8 cellular contexts compared by ENCODE assay signal in the genomic region with DNA sequence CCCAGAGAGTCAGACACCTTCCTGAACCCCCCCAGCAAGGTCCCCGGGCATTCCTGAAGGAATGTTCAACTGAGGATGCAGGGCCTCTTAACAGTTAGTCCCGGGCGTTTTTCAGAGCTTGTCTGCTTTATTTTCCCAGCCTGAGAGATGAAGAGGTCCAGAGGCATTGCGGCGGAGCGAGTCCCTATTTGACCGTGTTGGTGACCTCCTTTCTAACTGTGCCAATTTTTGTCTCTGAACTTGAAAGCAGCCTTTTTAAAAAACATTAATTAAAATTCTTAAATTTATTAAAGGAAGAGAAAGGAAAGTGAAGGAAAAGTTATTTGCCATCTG. TPM values are rescaled to one million over a fixed set of nuclear protein-coding genes. Genes with fewer than 3 reads are reported as not detected.
DNase-seq lines count a peak whose midpoint lies in the region; ATAC-seq, FAIRE-seq and TF ChIP-seq lines count a peak whose summit lies in the region.

No MANE protein-coding gene starts in this region.

- H2AFZ ChIP-seq in OCI-LY3 (ENCODE audit: low read depth, low read length), result peak overlapping the region; percentile 81
- H2AFZ ChIP-seq in endothelial cell of umbilical vein (ENCODE audit: low read depth, low read length), result peak overlapping the region; percentile 78
- H2AFZ ChIP-seq in neural progenitor cell (replicated peaks), result peak overlapping the region; percentile 49

- peaks cover 30% of the 10 kb centered on the region for H3K4me1 Mint-ChIP-seq in activated T-cell treated with anti-CD3 and anti-CD28 coated beads, Interleukin-2, amount 50 U/mL, for 24 hours (ENCODE audit: low read depth)
- peaks cover 42% of the 10 kb centered on the region for H3K4me1 Mint-ChIP-seq in neural progenitor cell

- H3K9ac ChIP-seq in OCI-LY3 (ENCODE audit: low read length) (peak overlapping the region; percentile 90), endothelial cell of umbilical vein (replicated peaks; ENCODE audit: extremely low read depth, insufficient read depth, low read length) (peak overlapping the region; percentile 89), neural progenitor cell (no peak overlapping the region)

- ATAC-seq in HG03196 (IDR thresholded peaks at IDR 0.05; ENCODE audit: unreplicated experiment), result no peak

- TSS peak; percentile 99 for BruUV-seq in endothelial cell of umbilical vein (replicated peaks; lab: Mats Ljungman, UMichigan)

- peak overlapping the region; percentile 94 for H3K4me3 ChIP-seq in OCI-LY3 (ENCODE audit: low read length)
- H3K4me3 ChIP-seq in endothelial cell of umbilical vein (replicated peaks in 1 of 3; ENCODE audit: insufficient read depth in 1 of 3, low read depth in 1 of 3, low read length in 3 of 3), result peak overlapping the region; percentile 15 to 95 (median 70)
- H3K4me3 ChIP-seq in neural progenitor cell, result peak overlapping the region; percentile 85

- peak overlapping the region; percentile 88 for H3K4me2 ChIP-seq in OCI-LY3 (ENCODE audit: low read length)
- peak overlapping the region; percentile 82 for H3K4me2 ChIP-seq in endothelial cell of umbilical vein (ENCODE audit: insufficient read depth, low read length)
- H3K4me2 ChIP-seq in neural progenitor cell, result peak overlapping the region; percentile 69

- H3K4me1 ChIP-seq in OCI-LY3 (ENCODE audit: low read length) (peaks cover 12% of the 10 kb centered on the region), endothelial cell of umbilical vein (ENCODE audit: control insufficient read depth, extremely low read depth, insufficient read depth, low read length) (peaks cover 15% of the 10 kb centered on the region), neural progenitor cell (peaks cover 51% of the 10 kb centered on the region)

- H3K27me3 Mint-ChIP-seq in activated T-cell treated with anti-CD3 and anti-CD28 coated beads, Interleukin-2, amount 50 U/mL, for 24 hours, result no peaks in the 10 kb centered on the region
- H3K27me3 Mint-ChIP-seq in neural progenitor cell (ENCODE audit: insufficient read depth, low read depth), result no peaks in the 10 kb centered on the region

- TF ChIP-seq POLR2A in endothelial cell of umbilical vein (IDR thresholded peaks at IDR 0.05; ENCODE audit: low read depth, low read length), result no peak

- no peaks in the 10 kb centered on the region for H3K9me1 ChIP-seq in endothelial cell of umbilical vein (replicated peaks; ENCODE audit: control insufficient read depth, extremely low read depth, insufficient read depth, low read length)

- peak overlapping the region; percentile 96 for H3K27ac Mint-ChIP-seq in activated T-cell treated with anti-CD3 and anti-CD28 coated beads, Interleukin-2, amount 50 U/mL, for 24 hours
- peak overlapping the region; percentile 99 for H3K27ac Mint-ChIP-seq in neural progenitor cell

- no peak for TF ChIP-seq CTCF in OCI-LY3 (IDR thresholded peaks at IDR 0.05; ENCODE audit: low read depth, low read length)
- no peak for TF ChIP-seq CTCF in endothelial cell of umbilical vein (IDR thresholded peaks at IDR 0.05; ENCODE audit: extremely low read depth in 1 of 2, insufficient read depth in 1 of 2, low read depth in 1 of 2, low read length in 2 of 2)
- no peak for TF ChIP-seq CTCF in neural progenitor cell (IDR thresholded peaks at IDR 0.05)

- FAIRE-seq in endothelial cell of umbilical vein (lab: Jason Lieb, UNC) (no peak), GM19239 (lab: Jason Lieb, UNC) (no peak)

- no peaks in the 10 kb centered on the region for H3K9me3 Mint-ChIP-seq in activated T-cell treated with anti-CD3 and anti-CD28 coated beads, Interleukin-2, amount 50 U/mL, for 24 hours
- H3K9me3 Mint-ChIP-seq in neural progenitor cell, result no peaks in the 10 kb centered on the region

- peaks cover 41% of the 10 kb centered on the region for H3K79me2 ChIP-seq in OCI-LY3 (ENCODE audit: low read length)
- peaks cover 34% of the 10 kb centered on the region for H3K79me2 ChIP-seq in endothelial cell of umbilical vein (ENCODE audit: control insufficient read depth, insufficient read depth, low read length)
- H3K79me2 ChIP-seq in neural progenitor cell (ENCODE audit: low read depth), result peaks cover 42% of the 10 kb centered on the region

- no peak for DNase-seq in activated T-cell treated with anti-CD3 and anti-CD28 coated beads, Interleukin-2, amount 50 U/mL, for 24 hours
- no peak for DNase-seq in activated T-cell treated with anti-CD3 and anti-CD28 coated beads, Interleukin-2, amount 50 U/mL, for 1 hour
- no peak for DNase-seq in endothelial cell of umbilical vein (ENCODE audit: low read depth, low spot score)
- no peak for DNase-seq in neural progenitor cell (ENCODE audit: low spot score)
- no peak for DNase-seq in GM19239 (ENCODE audit: insufficient read length, low spot score)
- no peak for DNase-seq in SIG-M5 treated with dmso at 0.1 percent for 504 hours (lab: John Stamatoyannopoulos, UW; ENCODE audit: unreplicated experiment)

- peaks cover 37% of the 10 kb centered on the region for H3K36me3 Mint-ChIP-seq in activated T-cell treated with anti-CD3 and anti-CD28 coated beads, Interleukin-2, amount 50 U/mL, for 24 hours (ENCODE audit: low read depth)
- peaks cover 3% of the 10 kb centered on the region for H3K36me3 Mint-ChIP-seq in neural progenitor cell

- H3F3A ChIP-seq in neural progenitor cell (ENCODE audit: low read depth), result peaks cover 44% of the 10 kb centered on the region

- H3K27ac ChIP-seq in OCI-LY3 (ENCODE audit: low read length) (peak overlapping the region; percentile 85), endothelial cell of umbilical vein (ENCODE audit: insufficient read depth, low read depth, low read length) (peak overlapping the region; percentile 64), neural progenitor cell (peak overlapping the region; percentile 86)

- dilution Hi-C loops in endothelial cell of umbilical vein (cut with MboI; ENCODE audit: extremely low pct_ligation_motif_present, low sequenced_read_pairs), result no loop called here

- H3K27me3 ChIP-seq in OCI-LY3 (ENCODE audit: low read depth, low read length) (no peaks in the 10 kb centered on the region), endothelial cell of umbilical vein (ENCODE audit: control insufficient read depth in 2 of 2, insufficient read depth in 2 of 2, low read length in 2 of 2) (no peaks in the 10 kb centered on the region), neural progenitor cell (no peaks in the 10 kb centered on the region)

- POLR2A ChIA-PET in endothelial cell of umbilical vein (lab: Charles Lee), result no interaction called here

- peak overlapping the region; percentile 89 for H3K4me3 Mint-ChIP-seq in activated T-cell treated with anti-CD3 and anti-CD28 coated beads, Interleukin-2, amount 50 U/mL, for 24 hours
- peak overlapping the region; percentile 94 for H3K4me3 Mint-ChIP-seq in neural progenitor cell

- H3K9me3 ChIP-seq in OCI-LY3 (ENCODE audit: insufficient read depth, low read length) (no peaks in the 10 kb centered on the region), endothelial cell of umbilical vein (replicated peaks; ENCODE audit: control insufficient read depth, insufficient read depth, low read length) (no peaks in the 10 kb centered on the region), neural progenitor cell (ENCODE audit: low read depth) (no peaks in the 10 kb centered on the region)

- H3K36me3 ChIP-seq in OCI-LY3 (replicated peaks; ENCODE audit: low read depth, low read length) (peaks cover 10% of the 10 kb centered on the region), endothelial cell of umbilical vein (ENCODE audit: control insufficient read depth in 2 of 2, extremely low read depth in 1 of 2, insufficient read depth in 2 of 2, low read length in 2 of 2) (no peaks in the 10 kb centered on the region), neural progenitor cell (no peaks in the 10 kb centered on the region)

- CTCF ChIA-PET in endothelial cell of umbilical vein (lab: Charles Lee), result interaction anchor here (1.3 to 3.2 kb wide), 3 partner anchors 26 to 88 kb away, joined by 3 to 20 read pairs (median 3); partner anchors contain the start of gene APBA1

- 0 out of 2 replicates have a peak, but pooled peaks cover 7% of the 10 kb centered on the region for H4K20me1 ChIP-seq in OCI-LY3 (ENCODE audit: insufficient read depth, low read length)
- H4K20me1 ChIP-seq in endothelial cell of umbilical vein (replicated peaks; ENCODE audit: control insufficient read depth, extremely low read depth, insufficient read depth, low read length), result no peaks in the 10 kb centered on the region
- H4K20me1 ChIP-seq in neural progenitor cell (ENCODE audit: low read depth), result peaks cover 16% of the 10 kb centered on the region

- intact Hi-C loops in endothelial cell of umbilical vein (cut with micrococcal nuclease), result loop anchor here (1.0 to 10.0 kb wide), 2 partner anchors 138 to 975 kb away; a partner anchor contains a TSS

TF ChIP-seq in endothelial cell of umbilical vein, 7 proteins besides CTCF, POLR2A, EP300 and RAD21:
- no peak for TF ChIP-seq MAX (IDR thresholded peaks at IDR 0.05; ENCODE audit: insufficient read depth, insufficient read length)
- no peak for TF ChIP-seq JUN (IDR thresholded peaks at IDR 0.05; ENCODE audit: borderline replicate concordance, insufficient read depth, insufficient read length, low read depth)
- TF ChIP-seq FOS (IDR thresholded peaks at IDR 0.05; ENCODE audit: borderline replicate concordance, insufficient read depth, low read length), result no peak
- no peak for TF ChIP-seq POLR2AphosphoS5 (IDR thresholded peaks at IDR 0.05; ENCODE audit: insufficient read depth, low read depth, low read length)
- TF ChIP-seq EZH2 (IDR thresholded peaks at IDR 0.05; ENCODE audit: borderline replicate concordance, low read depth, low read length, severe bottlenecking), result no peak
- TF ChIP-seq GATA2 (IDR thresholded peaks at IDR 0.05; ENCODE audit: insufficient read depth, insufficient read length, low read depth, low read length), result no peak
- TF ChIP-seq MYC (IDR thresholded peaks at IDR 0.05; ENCODE audit: low read depth, low read length), result no peak

RNA-seq across cellular contexts. Expression of gene PTAR1, which starts 0.4 kb away (rescaled TPM):
- 41.5 and 46.8 TPM in 2 replicates for total RNA-seq in endothelial cell of umbilical vein
- polyA plus RNA-seq in endothelial cell of umbilical vein, result 5.1 and 8.1 TPM in 2 replicates
- 6.6 TPM in 2 replicates for polyA plus RNA-seq in endothelial cell of umbilical vein (2011; cell fraction: cytosol; rRNA removed)
- polyA plus RNA-seq in endothelial cell of umbilical vein (2011; cell fraction: nucleus; rRNA removed), result 36.1 and 47.8 TPM in 2 replicates
- 18.3 and 23.2 TPM in 2 replicates for polyA plus RNA-seq in endothelial cell of umbilical vein (2012)
- polyA minus RNA-seq in endothelial cell of umbilical vein, result 46.0 and 53.6 TPM in 2 replicates
- 27.3 TPM for polyA minus RNA-seq in endothelial cell of umbilical vein (2011; cell fraction: cytosol; rRNA and poly(A)+ RNA removed)
- 65.6 and 103 TPM in 2 replicates for polyA minus RNA-seq in endothelial cell of umbilical vein (2011; cell fraction: nucleus; rRNA and poly(A)+ RNA removed)
- 107 and 146 TPM in 2 replicates for total RNA-seq in neural progenitor cell (ENCODE audit: low replicate concordance)
